ENCODE assay signal across 19 cellular contexts in genomic region chr12:66048218-66048842, GRCh38.
A peak's percentile ranks its signal among the peaks of the same experiment; 100 is the strongest.
DNase-seq lines count a peak whose midpoint lies in the region; ATAC-seq, FAIRE-seq and TF ChIP-seq lines count a peak whose summit lies in the region.
"Had no signal": no experiment of that assay in that cellular context is flagged by ENCODE, and none has a peak within 500 bp of the region (broad histone marks: within the 10 kb centered on the region; RNA-seq: fewer than 3 reads in every experiment).

No MANE protein-coding gene starts in this region.

- peak overlapping the region; percentile 77 for H4K8ac ChIP-seq in mesenchymal stem cell (ENCODE audit: low read length)

- H2AK5ac ChIP-seq in mesenchymal stem cell (ENCODE audit: low read length, severe bottlenecking) = no peak overlapping the region

- H3K14ac ChIP-seq in mesenchymal stem cell (ENCODE audit: low read length in 2 of 2) = peak overlapping the region in 1 of 2 experiments; percentile 55

- no peak overlapping the region for H3K27ac Mint-ChIP-seq in GM23338

- H3K18ac ChIP-seq in mesenchymal stem cell (ENCODE audit: low read depth in 1 of 2, low read length in 2 of 2) = peak overlapping the region; percentile 79 to 86

- SMC1A ChIA-PET in GM12878 (lab: Charles Lee; ENCODE audit: uncharacterized antibody, unreplicated experiment) = interaction anchor here (0.6 to 3.3 kb wide), 13 partner anchors 9 to 1166 kb away, joined by 3 to 25 read pairs (median 4); no protein-coding TSS in a partner anchor

- peak overlapping the region; percentile 75 for H4K91ac ChIP-seq in mesenchymal stem cell (ENCODE audit: low read length)

- no peaks in the 10 kb centered on the region for H4K20me1 ChIP-seq in GM23338 (replicated peaks; ENCODE audit: insufficient read depth)
- no peaks in the 10 kb centered on the region for H4K20me1 ChIP-seq in GM12878 (ENCODE audit: control insufficient read depth, insufficient read depth)
- no peaks in the 10 kb centered on the region for H4K20me1 ChIP-seq in PC-3 (ENCODE audit: low read length)
- H4K20me1 ChIP-seq: BLaER1 treated with 17β-estradiol and CSF1 and Interleukin-3, amounts not matched to agents 10 nM and 100 nM had no signal

- RAD21 ChIA-PET in GM12878 (lab: Charles Lee; ENCODE audit: unreplicated experiment) = interaction anchor here (0.6 to 2.5 kb wide), 9 partner anchors 8 to 251 kb away, joined by 3 to 16 read pairs (median 6); no protein-coding TSS in a partner anchor

- H2BK15ac ChIP-seq in mesenchymal stem cell (ENCODE audit: low read depth, poor library complexity, severe bottlenecking) = peak overlapping the region; percentile 67

- H3K36me3 ChIP-seq in ACC112 (ENCODE audit: insufficient read depth, low read length) (no peaks in the 10 kb centered on the region), GM23338 (ENCODE audit: insufficient read depth) (no peaks in the 10 kb centered on the region), GM12878 (ENCODE audit: control insufficient read depth in 2 of 2, insufficient read depth in 2 of 2, low read length in 1 of 2) (no peaks in the 10 kb centered on the region; a peak in 1 of 4 replicates), mesenchymal stem cell (ENCODE audit: control insufficient read depth in 1 of 2, insufficient read depth in 2 of 2, low read depth in 1 of 2, low read length in 2 of 2) (no peaks in the 10 kb centered on the region), sigmoid colon (no peaks in the 10 kb centered on the region), PC-3 (ENCODE audit: low read depth, low read length) (no peaks in the 10 kb centered on the region)
- H3K36me3 ChIP-seq: BLaER1 treated with 17β-estradiol and CSF1 and Interleukin-3, amounts not matched to agents 10 nM and 100 nM had no signal

- H2AFZ ChIP-seq in ACC112 (ENCODE audit: low read length, unreplicated experiment) = peak overlapping the region; percentile 41
- peak overlapping the region; percentile 94 for H2AFZ ChIP-seq in GM23338
- H2AFZ ChIP-seq in GM12878 (ENCODE audit: control insufficient read depth, low read depth, low read length) = peak overlapping the region; percentile 3
- H2AFZ ChIP-seq in mesenchymal stem cell (ENCODE audit: low read depth, low read length) = no peak overlapping the region
- no peak overlapping the region for H2AFZ ChIP-seq in PC-3 (ENCODE audit: low read length)

- H3K4ac ChIP-seq in mesenchymal stem cell (ENCODE audit: low read depth in 1 of 2, low read length in 2 of 2) = peak overlapping the region; percentile 91 to 95

- peaks cover 32% of the 10 kb centered on the region for H3K4me1 ChIP-seq in ACC112 (ENCODE audit: control insufficient read depth, insufficient read depth, low read length, unreplicated experiment)
- no peaks in the 10 kb centered on the region for H3K4me1 ChIP-seq in GM23338 (ENCODE audit: insufficient read depth)
- H3K4me1 ChIP-seq in GM12878 (ENCODE audit: control insufficient read depth, insufficient read depth, low read length) = peaks cover 34% of the 10 kb centered on the region
- H3K4me1 ChIP-seq in mesenchymal stem cell (ENCODE audit: control insufficient read depth, insufficient read depth, low read depth, low read length) = no peaks in the 10 kb centered on the region
- no peaks in the 10 kb centered on the region for H3K4me1 ChIP-seq in sigmoid colon
- H3K4me1 ChIP-seq in PC-3 (ENCODE audit: insufficient read depth, low read length) = peaks cover 9% of the 10 kb centered on the region; the same call in 1 of the 2 replicates

- no peak overlapping the region for H3K4me3 Mint-ChIP-seq in GM23338

- H3K79me1 ChIP-seq in mesenchymal stem cell (replicated peaks; ENCODE audit: low read length, poor library complexity, severe bottlenecking) = no peaks in the 10 kb centered on the region

- H3K4me2 ChIP-seq in GM23338 (no peak overlapping the region), GM12878 (ENCODE audit: control insufficient read depth, insufficient read depth) (no peak overlapping the region), mesenchymal stem cell (ENCODE audit: low read length, poor library complexity, severe bottlenecking) (no peak overlapping the region), PC-3 (ENCODE audit: low read length) (no peak overlapping the region)
- H3K4me2 ChIP-seq: BLaER1 treated with 17β-estradiol and CSF1 and Interleukin-3, amounts not matched to agents 10 nM and 100 nM had no signal

- intact Hi-C loops in GM12878 (cut with micrococcal nuclease; ENCODE audit: unreplicated experiment) (no loop called here), sigmoid colon (cut with DNase I) (no loop called here), PC-3 (cut with micrococcal nuclease) (no loop called here)

- DNase-seq in GM23338 (ENCODE audit: low spot score) (no peak), GM12878 (ENCODE audit: low read depth, low spot score) (no peak), mesenchymal stem cell (no peak), sigmoid colon (no peak), SW 1271 (lab: John Stamatoyannopoulos, UW) (no peak), PC-3 (no peak)
- DNase-seq: DMS153, KBM-7, NCI-H1092 treated with DMSO at 0.1 percent for 48 hours, NCI-H1694, NCI-H2107, NCI-H345, NCI-H526 treated with DMSO at 0.1 percent for 48 hours, Right ventricle myocardium superior had no signal

- peak overlapping the region; percentile 89 to 98 for H2BK12ac ChIP-seq in mesenchymal stem cell (ENCODE audit: low read length in 2 of 2)

- TF ChIP-seq EP300 in GM12878 (IDR thresholded peaks at IDR 0.05; ENCODE audit: borderline replicate concordance in 1 of 2, control insufficient read depth in 1 of 2, low read depth in 2 of 2, low read length in 2 of 2) (no peak), sigmoid colon (IDR thresholded peaks at IDR 0.05) (no peak)

- H3F3A ChIP-seq in GM23338 (replicated peaks; ENCODE audit: low read depth) (no peaks in the 10 kb centered on the region), PC-3 (ENCODE audit: low read length, unreplicated experiment) (no peaks in the 10 kb centered on the region)

- H2BK120ac ChIP-seq in mesenchymal stem cell (ENCODE audit: low read depth, low read length) = no peak overlapping the region

- H3K4me3 ChIP-seq in ACC112 (ENCODE audit: low read depth, low read length) (no peak overlapping the region; the same call in 1 of the 2 replicates), GM23338 (no peak overlapping the region), GM12878 (no peak overlapping the region), mesenchymal stem cell (ENCODE audit: insufficient read depth in 1 of 2, low read depth in 1 of 2, low read length in 2 of 2) (no peak overlapping the region), sigmoid colon (no peak overlapping the region), PC-3 (ENCODE audit: low read length) (no peak overlapping the region)
- H3K4me3 ChIP-seq: BLaER1 treated with 17β-estradiol and CSF1 and Interleukin-3, amounts not matched to agents 10 nM and 100 nM had no signal

- H3K27me3 ChIP-seq in ACC112 (ENCODE audit: insufficient read depth, low read length) (no peaks in the 10 kb centered on the region), GM23338 (ENCODE audit: insufficient read depth) (no peaks in the 10 kb centered on the region), GM12878 (replicated peaks in 1 of 2; ENCODE audit: control insufficient read depth in 2 of 2, insufficient read depth in 2 of 2, low read length in 1 of 2) (no peaks in the 10 kb centered on the region), mesenchymal stem cell (ENCODE audit: control insufficient read depth in 1 of 2, insufficient read depth in 1 of 2, low read length in 2 of 2) (no peaks in the 10 kb centered on the region), sigmoid colon (no peaks in the 10 kb centered on the region), PC-3 (ENCODE audit: low read length) (peaks cover 20% of the 10 kb centered on the region)
- H3K27me3 ChIP-seq: BLaER1 treated with 17β-estradiol and CSF1 and Interleukin-3, amounts not matched to agents 10 nM and 100 nM had no signal

- H3K23ac ChIP-seq in mesenchymal stem cell (ENCODE audit: low read length in 2 of 2) = no peak overlapping the region

- no peaks in the 10 kb centered on the region for H3K79me2 ChIP-seq in ACC112 (ENCODE audit: control insufficient read depth, insufficient read depth, low read length, unreplicated experiment)
- no peaks in the 10 kb centered on the region for H3K79me2 ChIP-seq in GM23338 (replicated peaks; ENCODE audit: insufficient read depth)
- no peaks in the 10 kb centered on the region for H3K79me2 ChIP-seq in GM12878 (ENCODE audit: control insufficient read depth, insufficient read depth, low read length)
- H3K79me2 ChIP-seq in PC-3 (ENCODE audit: low read length) = no peaks in the 10 kb centered on the region

- H3K9me3 ChIP-seq in GM12878 (replicated peaks; ENCODE audit: control insufficient read depth, insufficient read depth, low read length) (no peaks in the 10 kb centered on the region; the same call in none of the 3 replicates), mesenchymal stem cell (ENCODE audit: control insufficient read depth, low read length) (no peaks in the 10 kb centered on the region), sigmoid colon (no peaks in the 10 kb centered on the region), PC-3 (ENCODE audit: low read length) (no peaks in the 10 kb centered on the region)
- H3K9me3 ChIP-seq: BLaER1 treated with 17β-estradiol and CSF1 and Interleukin-3, amounts not matched to agents 10 nM and 100 nM had no signal

- BruUV-seq in GM12878 (replicated peaks; lab: Mats Ljungman, UMichigan) = no TSS peak
- no TSS peak for BruUV-seq in PC-3 (replicated peaks; lab: Mats Ljungman, UMichigan)

- TF ChIP-seq POLR2A in GM12878 (IDR thresholded peaks at IDR 0.05; ENCODE audit: low read depth, low read length) (no peak), sigmoid colon (IDR thresholded peaks at IDR 0.05) (no peak)

- no peaks in the 10 kb centered on the region for H3K27me3 Mint-ChIP-seq in GM23338 (ENCODE audit: insufficient read depth, low read depth, poor library complexity)

- in situ Hi-C loops in GM12878 (cut with MboI) = no loop called here

- no peak for ATAC-seq in GM23338
- no peak for ATAC-seq in GM12878
- no peak for ATAC-seq in PC-3
- no peak for ATAC-seq in HG02852 (IDR thresholded peaks at IDR 0.05; ENCODE audit: unreplicated experiment)
- ATAC-seq: Panc1 had no signal

- CTCF ChIA-PET in GM12878 (lab: Yijun Ruan, JAX) (interaction anchor here (1.0 to 1.8 kb wide), 4 partner anchors 7 to 123 kb away, joined by 3 to 6 read pairs (median 3); no protein-coding TSS in a partner anchor), PC-3 (lab: Charles Lee) (no interaction called here)

- TF ChIP-seq CTCF in GM23338 (conservative IDR thresholded peaks at IDR 0.05; ENCODE audit: low read depth in 2 of 2) (no peak), GM12878 (IDR thresholded peaks at IDR 0.05 in 2 of 3, conservative IDR thresholded peaks at IDR 0.05 in 1 of 3; ENCODE audit: control insufficient read depth in 2 of 3, extremely low read depth in 1 of 3, insufficient read depth in 1 of 3, low read depth in 3 of 3, low read length in 3 of 3) (no peak), sigmoid colon (IDR thresholded peaks at IDR 0.05) (no peak), PC-3 (conservative IDR thresholded peaks at IDR 0.05; ENCODE audit: low read depth, low read length) (no peak)

- H3K4me1 Mint-ChIP-seq in GM23338 = peaks cover 2% of the 10 kb centered on the region; the same call in 1 of the 3 replicates

- no peak overlapping the region for H3K9ac ChIP-seq in GM12878 (ENCODE audit: control insufficient read depth, insufficient read depth, low read length)
- H3K9ac ChIP-seq in mesenchymal stem cell (ENCODE audit: low read length) = peak overlapping the region; percentile 51
- H3K9ac ChIP-seq in PC-3 (ENCODE audit: low read length) = no peak overlapping the region
- H3K9ac ChIP-seq: BLaER1 treated with 17β-estradiol and CSF1 and Interleukin-3, amounts not matched to agents 10 nM and 100 nM had no signal

- POLR2A ChIA-PET in GM12878 (lab: Charles Lee) (interaction anchor here (0.7 to 1.7 kb wide), 7 partner anchors 7 to 142 kb away, joined by 3 to 6 read pairs (median 4); no protein-coding TSS in a partner anchor), PC-3 (lab: Charles Lee; ENCODE audit: unreplicated experiment) (no interaction called here)

- no peak for FAIRE-seq in GM12878 (lab: Jason Lieb, UNC)

- no peaks in the 10 kb centered on the region for H3K36me3 Mint-ChIP-seq in GM23338 (ENCODE audit: low read depth)

- H3K27ac ChIP-seq in ACC112 (ENCODE audit: low read depth, low read length) (peak overlapping the region; percentile 80), GM23338 (ENCODE audit: low read depth) (no peak overlapping the region), GM12878 (ENCODE audit: control insufficient read depth, insufficient read depth) (peak overlapping the region; percentile 92), mesenchymal stem cell (ENCODE audit: low read length, poor library complexity, severe bottlenecking) (no peak overlapping the region), sigmoid colon (no peak overlapping the region), PC-3 (ENCODE audit: low read length) (no peak overlapping the region)
- H3K27ac ChIP-seq: BLaER1 treated with 17β-estradiol and CSF1 and Interleukin-3, amounts not matched to agents 10 nM and 100 nM; HL-60 had no signal

- WGBS in GM12878 (ENCODE audit: insufficient coverage, insufficient replicate concordance, low lambda C conversion rate, missing lambda C conversion rate) = 59% methylated on average over 8 of the region's 8 CpGs
- 90% methylated on average over 8 of the region's 8 CpGs for WGBS in mesenchymal stem cell
- 22 to 68% methylated on average over 8 of the region's 8 CpGs for WGBS in sigmoid colon, 2 donors

- no peaks in the 10 kb centered on the region for H3K9me2 ChIP-seq in GM23338 (ENCODE audit: insufficient read depth)
- no peaks in the 10 kb centered on the region for H3K9me2 ChIP-seq in PC-3 (replicated peaks; ENCODE audit: low read length)

- no peak overlapping the region for H2BK5ac ChIP-seq in mesenchymal stem cell (ENCODE audit: low read depth, low read length, poor library complexity, severe bottlenecking)

- no peaks in the 10 kb centered on the region for H3K9me3 Mint-ChIP-seq in GM23338

- no peak for TF ChIP-seq RAD21 in GM12878 (IDR thresholded peaks at IDR 0.05; ENCODE audit: insufficient read depth, low read depth, low read length)

Comparison
In these comparisons a context has a peak if more than half of its experiments do, and no peak if none do; other contexts are left out.
1. H2AFZ ChIP-seq: peak in ACC112 (single experiment), GM23338 (single experiment) and GM12878 (single experiment); none in mesenchymal stem cell (single experiment) and PC-3 (single experiment).
2. H3K27ac ChIP-seq: peak in ACC112 (single experiment) and GM12878 (single experiment); none in GM23338 (single experiment), mesenchymal stem cell (single experiment), sigmoid colon (0 of 4) and PC-3 (single experiment).